In genomic region chr1:10459185-10459584, GRCh38 we compare ENCODE assay signal across 9 cellular contexts. TPM values are rescaled to one million over a fixed set of nuclear protein-coding genes. Genes with fewer than 3 reads are reported as not detected.
DNase-seq lines count a peak whose midpoint lies in the region; ATAC-seq and TF ChIP-seq lines count a peak whose summit lies in the region.
"Had no signal": no experiment of that assay in that cellular context is flagged by ENCODE, and none has a peak within 500 bp of the region (broad histone marks: within the 10 kb centered on the region; RNA-seq: fewer than 3 reads in every experiment).

No MANE protein-coding gene starts in this region.

- ATAC-seq in left cardiac atrium (peak; percentile 38 to 89), Panc1 (no peak), upper lobe of right lung (peak; percentile 50)

- no peak overlapping the region for H3K27ac Mint-ChIP-seq in glutamatergic neuron (ENCODE audit: unreplicated experiment)

- no peaks in the 10 kb centered on the region for H3K9me3 Mint-ChIP-seq in glutamatergic neuron (ENCODE audit: unreplicated experiment)

- peaks cover 3% of the 10 kb centered on the region for H3K27me3 Mint-ChIP-seq in glutamatergic neuron (ENCODE audit: unreplicated experiment)

- no peak overlapping the region for H3K27ac ChIP-seq in right atrium auricular region
- no peak overlapping the region for H3K27ac ChIP-seq in Panc1 (ENCODE audit: low read length)
- H3K27ac ChIP-seq in upper lobe of right lung = peak overlapping the region; percentile 11
- H3K27ac ChIP-seq: parathyroid adenoma had no signal

- no peaks in the 10 kb centered on the region for H3K36me3 Mint-ChIP-seq in glutamatergic neuron (ENCODE audit: unreplicated experiment)

- intact Hi-C loops in left cardiac atrium (cut with DNase I) = no loop called here
- intact Hi-C loops in Panc1 (cut with micrococcal nuclease; ENCODE audit: unreplicated experiment) = no loop called here
- intact Hi-C loops in upper lobe of right lung (cut with DNase I) = no loop called here

- DNase-seq in left cardiac atrium (no peak), right atrium auricular region (ENCODE audit: low spot score) (no peak), Panc1 (ENCODE audit: low read depth, low spot score) (no peak), fibroblast of mammary gland (ENCODE audit: low read depth) (peak; percentile 79), upper lobe of right lung (no peak), pons (ENCODE audit: low spot score) (no peak), NCI-H446 (lab: John Stamatoyannopoulos, UW) (no peak), glutamatergic neuron (no peak)

- in situ Hi-C loops in Panc1 (cut with HindIII; ENCODE audit: low pct_unique_long_range_greater_than_20kb, low sequenced_read_pairs) = no loop called here

- TSS peak; percentile 66 for BruUV-seq in Panc1 (replicated peaks; lab: Mats Ljungman, UMichigan)

- H3K4me1 Mint-ChIP-seq in glutamatergic neuron (ENCODE audit: low read depth, unreplicated experiment) = peaks cover 9% of the 10 kb centered on the region

- H3K36me3 ChIP-seq in right atrium auricular region (peaks cover 31% of the 10 kb centered on the region), Panc1 (ENCODE audit: control insufficient read depth, insufficient read depth, low read length) (peaks cover 7% of the 10 kb centered on the region; the same call in 1 of the 2 replicates), upper lobe of right lung (peaks cover 32% of the 10 kb centered on the region)

- POLR2A ChIA-PET in Panc1 (lab: Charles Lee) = no interaction called here

- no peak overlapping the region for H3K4me3 ChIP-seq in right atrium auricular region
- no peak overlapping the region for H3K4me3 ChIP-seq in Panc1 (ENCODE audit: low read depth in 2 of 2, low read length in 2 of 2)
- H3K4me3 ChIP-seq in fibroblast of mammary gland (ENCODE audit: control insufficient read depth, low read depth, low read length) = no peak overlapping the region
- no peak overlapping the region for H3K4me3 ChIP-seq in upper lobe of right lung

- H3K4me1 ChIP-seq in right atrium auricular region (no peaks in the 10 kb centered on the region), Panc1 (ENCODE audit: control insufficient read depth, insufficient read depth, low read length) (no peaks in the 10 kb centered on the region), upper lobe of right lung (peaks cover 6% of the 10 kb centered on the region)
- H3K4me1 ChIP-seq: parathyroid adenoma had no signal

- no peak overlapping the region for H3K4me3 Mint-ChIP-seq in glutamatergic neuron (ENCODE audit: unreplicated experiment)

- no peaks in the 10 kb centered on the region for H3K27me3 ChIP-seq in right atrium auricular region
- no peaks in the 10 kb centered on the region for H3K27me3 ChIP-seq in Panc1 (ENCODE audit: control insufficient read depth, insufficient read depth, low read length)
- H3K27me3 ChIP-seq in upper lobe of right lung = no peaks in the 10 kb centered on the region

- CTCF ChIA-PET in Panc1 (lab: Charles Lee) = no interaction called here

- H3K9me3 ChIP-seq in right atrium auricular region (no peaks in the 10 kb centered on the region), Panc1 (ENCODE audit: control insufficient read depth, insufficient read depth, low read depth, low read length) (no peaks in the 10 kb centered on the region), upper lobe of right lung (no peaks in the 10 kb centered on the region)

- TF ChIP-seq CTCF in right atrium auricular region (IDR thresholded peaks at IDR 0.05) = no peak
- TF ChIP-seq CTCF in Panc1 (IDR thresholded peaks at IDR 0.05) = no peak
- no peak for TF ChIP-seq CTCF in fibroblast of mammary gland (conservative IDR thresholded peaks at IDR 0.05; ENCODE audit: control insufficient read depth, insufficient read depth, low read depth, low read length)
- no peak for TF ChIP-seq CTCF in upper lobe of right lung (IDR thresholded peaks at IDR 0.05)
- TF ChIP-seq CTCF in glutamatergic neuron (IDR thresholded peaks at IDR 0.05; ENCODE audit: partially characterized antibody, unreplicated experiment) = no peak

RNA-seq across cellular contexts. Expression of gene CORT, which starts 9.4 kb away (rescaled TPM):
- total RNA-seq in left cardiac atrium = not detected
- total RNA-seq in right atrium auricular region = not detected
- 0.41 TPM for total RNA-seq in Panc1 (2021; ENCODE audit: unreplicated experiment)
- not detected for polyA plus RNA-seq in Panc1 (2012; ENCODE audit: insufficient read length)
- total RNA-seq in upper lobe of right lung = not detected
- 0.59 TPM for total RNA-seq in glutamatergic neuron (ENCODE audit: unreplicated experiment)

RNA-seq across cellular contexts. Expression of gene DFFA, which starts 13.1 kb away (rescaled TPM):
- total RNA-seq in left cardiac atrium (10 to 100 TPM; 26.1 to 28.3 TPM), right atrium auricular region (10 to 100 TPM; 17.6 to 19.0 TPM), Panc1 (2021; ENCODE audit: unreplicated experiment) (68.1 TPM), upper lobe of right lung (36.9 TPM), glutamatergic neuron (ENCODE audit: unreplicated experiment) (38.0 TPM)
- 53.3 TPM for polyA plus RNA-seq in Panc1 (2012; ENCODE audit: insufficient read length)

RNA-seq across cellular contexts. Expression of gene PEX14, which starts 15.6 kb away (rescaled TPM):
- total RNA-seq in left cardiac atrium = 10 to 100 TPM; 17.6 to 24.7 TPM
- 10 to 100 TPM; 13.7 to 14.5 TPM for total RNA-seq in right atrium auricular region
- total RNA-seq in Panc1 (2021; ENCODE audit: unreplicated experiment) = 36.0 TPM
- polyA plus RNA-seq in Panc1 (2012; ENCODE audit: insufficient read length) = 47.5 TPM
- total RNA-seq in upper lobe of right lung = 25.8 TPM
- total RNA-seq in glutamatergic neuron (ENCODE audit: unreplicated experiment) = 25.8 TPM

RNA-seq across cellular contexts. Expression of gene CENPS, which starts 29.0 kb away (rescaled TPM):
- total RNA-seq in left cardiac atrium = 1 to 10 TPM; 4.1 to 5.0 TPM
- 1 to 10 TPM; 1.9 to 3.4 TPM for total RNA-seq in right atrium auricular region
- 40.8 TPM for total RNA-seq in Panc1 (2021; ENCODE audit: unreplicated experiment)
- 33.1 TPM for polyA plus RNA-seq in Panc1 (2012; ENCODE audit: insufficient read length)
- total RNA-seq in upper lobe of right lung = 10.2 TPM
- 9.3 TPM for total RNA-seq in glutamatergic neuron (ENCODE audit: unreplicated experiment)
